In genomic region chr1:3679098-3679555, GRCh38 we compare ENCODE assay signal across 23 cellular contexts. TPM values are rescaled to one million over a fixed set of nuclear protein-coding genes. Genes with fewer than 3 reads are reported as not detected.
DNase-seq lines count a peak whose midpoint lies in the region; ATAC-seq and TF ChIP-seq lines count a peak whose summit lies in the region.
"Had no signal": no experiment of that assay in that cellular context is flagged by ENCODE, and none has a peak within 500 bp of the region (broad histone marks: within the 10 kb centered on the region; RNA-seq: fewer than 3 reads in every experiment).

No MANE protein-coding gene starts in this region.

- TF ChIP-seq POLR2A in Peyer's patch (IDR thresholded peaks at IDR 0.05), result no peak

- POLR2A ChIA-PET in activated CD4-positive, alpha-beta T cell treated with anti-CD3 and anti-CD28 coated beads, Interleukin-2, amount 10 ng/mL, durations not matched to agents 7 days and 5 days (lab: Charles Lee), result no interaction called here
- POLR2A ChIA-PET in activated CD4-positive, alpha-beta T cell treated with anti-CD3 and anti-CD28 coated beads for 36 hours (lab: Charles Lee), result no interaction called here

- intact Hi-C loops in activated CD4-positive, alpha-beta T cell treated with anti-CD3 and anti-CD28 coated beads for 36 hours (cut with DNase I, micrococcal nuclease), result no loop called here

- no peak for TF ChIP-seq CTCF in GM12865 (IDR thresholded peaks at IDR 0.05; ENCODE audit: insufficient read depth, low read depth, low read length, missing control alignments)
- no peak for TF ChIP-seq CTCF in RWPE2 (IDR thresholded peaks at IDR 0.05; ENCODE audit: poor library complexity, severe bottlenecking)
- TF ChIP-seq CTCF in glutamatergic neuron (IDR thresholded peaks at IDR 0.05; ENCODE audit: partially characterized antibody, unreplicated experiment), result no peak
- no peak for TF ChIP-seq CTCF in Peyer's patch (IDR thresholded peaks at IDR 0.05)

- H3K27ac ChIP-seq in RWPE2 (ENCODE audit: poor library complexity, severe bottlenecking), result peak overlapping the region; percentile 24
- H3K27ac ChIP-seq in Peyer's patch, result peak overlapping the region in 1 of 4 donors; percentile 1
- H3K27ac ChIP-seq: thoracic aorta had no signal

- H3K36me3 ChIP-seq in RWPE2 (ENCODE audit: low read depth), result no peaks in the 10 kb centered on the region
- no peaks in the 10 kb centered on the region for H3K36me3 ChIP-seq in Peyer's patch
- H3K36me3 ChIP-seq: thoracic aorta had no signal

- no peaks in the 10 kb centered on the region for H3K9me3 Mint-ChIP-seq in activated CD4-positive, alpha-beta T cell treated with anti-CD3 and anti-CD28 coated beads, Interleukin-2, amount 10 ng/mL, durations not matched to agents 7 days and 5 days
- no peaks in the 10 kb centered on the region for H3K9me3 Mint-ChIP-seq in activated CD4-positive, alpha-beta T cell treated with anti-CD3 and anti-CD28 coated beads for 36 hours (ENCODE audit: low read depth)
- H3K9me3 Mint-ChIP-seq in glutamatergic neuron (ENCODE audit: unreplicated experiment), result peaks cover 16% of the 10 kb centered on the region

- no peak for DNase-seq in activated CD4-positive, alpha-beta T cell treated with anti-CD3 and anti-CD28 coated beads, Interleukin-2, amount 10 ng/mL, durations not matched to agents 7 days and 5 days
- no peak for DNase-seq in activated CD4-positive, alpha-beta T cell treated with anti-CD3 and anti-CD28 coated beads for 36 hours
- DNase-seq in GM12865 (ENCODE audit: low read depth) (peak; percentile 64), RWPE2 (ENCODE audit: low spot score) (no peak), glutamatergic neuron (no peak), H4 (ENCODE audit: low spot score) (no peak), COR-L47 (lab: John Stamatoyannopoulos, UW) (no peak), Peyer's patch (no peak)
- DNase-seq: activated T-cell treated with anti-CD3 and anti-CD28 coated beads, Interleukin-2, amount 50 U/mL, for 48 hours; C1 segment of cervical spinal cord; DMS 273 treated with DMSO at 0.1 percent for 48 hours; effector CD4-positive, alpha-beta T cell; hypothalamus; mesenchymal stem cell; naive thymus-derived CD4-positive, alpha-beta T cell; NCI-H1417; NCI-H524; SHP77; stimulated activated naive B cell treated with anti-CD40 and anti-IgM and Interleukin-4, amounts not matched to agents 10 μg/mL and 1 μg/mL and 100 μg/mL, for 72 hours; T-helper 2 cell had no signal

- no peak overlapping the region for H3K4me3 Mint-ChIP-seq in activated CD4-positive, alpha-beta T cell treated with anti-CD3 and anti-CD28 coated beads, Interleukin-2, amount 10 ng/mL, durations not matched to agents 7 days and 5 days
- no peak overlapping the region for H3K4me3 Mint-ChIP-seq in activated CD4-positive, alpha-beta T cell treated with anti-CD3 and anti-CD28 coated beads for 36 hours
- no peak overlapping the region for H3K4me3 Mint-ChIP-seq in glutamatergic neuron (ENCODE audit: unreplicated experiment)
- H3K4me3 Mint-ChIP-seq: activated naive CD8-positive, alpha-beta T cell had no signal

- H3K4me1 ChIP-seq in RWPE2 (ENCODE audit: insufficient read depth, poor library complexity, severe bottlenecking) (peaks cover 17% of the 10 kb centered on the region), Peyer's patch (peaks cover 0 to 16% (median under 1%) of the 10 kb centered on the region in 4 donors)

- H3K27me3 ChIP-seq in RWPE2 (ENCODE audit: insufficient read depth, poor library complexity, severe bottlenecking), result no peaks in the 10 kb centered on the region
- no peaks in the 10 kb centered on the region for H3K27me3 ChIP-seq in Peyer's patch

- H3K4me3 ChIP-seq in GM12865 (ENCODE audit: low read depth, low read length) (peak overlapping the region; percentile 22), RWPE2 (ENCODE audit: severe bottlenecking) (no peak overlapping the region), Peyer's patch (no peak overlapping the region)
- H3K4me3 ChIP-seq: thoracic aorta had no signal

- no peaks in the 10 kb centered on the region for H3K36me3 Mint-ChIP-seq in activated CD4-positive, alpha-beta T cell treated with anti-CD3 and anti-CD28 coated beads, Interleukin-2, amount 10 ng/mL, durations not matched to agents 7 days and 5 days (ENCODE audit: low read depth)
- no peaks in the 10 kb centered on the region for H3K36me3 Mint-ChIP-seq in activated CD4-positive, alpha-beta T cell treated with anti-CD3 and anti-CD28 coated beads for 36 hours (ENCODE audit: low read depth)
- H3K36me3 Mint-ChIP-seq in glutamatergic neuron (ENCODE audit: unreplicated experiment), result peaks cover 5% of the 10 kb centered on the region
- H3K36me3 Mint-ChIP-seq: activated naive CD8-positive, alpha-beta T cell; naive thymus-derived CD4-positive, alpha-beta T cell had no signal

- peak overlapping the region; percentile 69 for H3K27ac Mint-ChIP-seq in activated CD4-positive, alpha-beta T cell treated with anti-CD3 and anti-CD28 coated beads, Interleukin-2, amount 10 ng/mL, durations not matched to agents 7 days and 5 days
- H3K27ac Mint-ChIP-seq in activated CD4-positive, alpha-beta T cell treated with anti-CD3 and anti-CD28 coated beads for 36 hours, result no peak overlapping the region
- peak overlapping the region; percentile 55 for H3K27ac Mint-ChIP-seq in glutamatergic neuron (ENCODE audit: unreplicated experiment)
- H3K27ac Mint-ChIP-seq: activated naive CD8-positive, alpha-beta T cell; stimulated activated naive B cell treated with anti-CD40 and anti-IgM and Interleukin-4, amounts not matched to agents 10 μg/mL and 1 μg/mL and 100 μg/mL, for 72 hours had no signal

- peaks cover 3% of the 10 kb centered on the region for H3K27me3 Mint-ChIP-seq in activated CD4-positive, alpha-beta T cell treated with anti-CD3 and anti-CD28 coated beads, Interleukin-2, amount 10 ng/mL, durations not matched to agents 7 days and 5 days
- H3K27me3 Mint-ChIP-seq in activated CD4-positive, alpha-beta T cell treated with anti-CD3 and anti-CD28 coated beads for 36 hours, result peaks cover 7% of the 10 kb centered on the region
- H3K27me3 Mint-ChIP-seq in glutamatergic neuron (ENCODE audit: unreplicated experiment), result peaks cover 11% of the 10 kb centered on the region

- H3K4me1 Mint-ChIP-seq in activated CD4-positive, alpha-beta T cell treated with anti-CD3 and anti-CD28 coated beads, Interleukin-2, amount 10 ng/mL, durations not matched to agents 7 days and 5 days, result peaks cover 26% of the 10 kb centered on the region
- H3K4me1 Mint-ChIP-seq in activated CD4-positive, alpha-beta T cell treated with anti-CD3 and anti-CD28 coated beads for 36 hours, result peaks cover 28% of the 10 kb centered on the region
- peaks cover 6% of the 10 kb centered on the region for H3K4me1 Mint-ChIP-seq in glutamatergic neuron (ENCODE audit: low read depth, unreplicated experiment)

- CTCF ChIA-PET in activated CD4-positive, alpha-beta T cell treated with anti-CD3 and anti-CD28 coated beads, Interleukin-2, amount 10 ng/mL, durations not matched to agents 7 days and 5 days (lab: Charles Lee), result no interaction called here
- CTCF ChIA-PET in activated CD4-positive, alpha-beta T cell treated with anti-CD3 and anti-CD28 coated beads for 36 hours (lab: Charles Lee), result no interaction called here

- H3K9me3 ChIP-seq in RWPE2 (ENCODE audit: severe bottlenecking), result no peaks in the 10 kb centered on the region
- no peaks in the 10 kb centered on the region for H3K9me3 ChIP-seq in Peyer's patch
- H3K9me3 ChIP-seq: thoracic aorta had no signal

- ATAC-seq in activated CD4-positive, alpha-beta T cell treated with anti-CD3 and anti-CD28 coated beads for 36 hours, result no peak
- ATAC-seq in RWPE2 (ENCODE audit: low read depth), result no peak
- ATAC-seq: naive thymus-derived CD4-positive, alpha-beta T cell; stimulated activated naive B cell treated with anti-CD40 and anti-IgM and Interleukin-4, amounts not matched to agents 10 μg/mL and 1 μg/mL and 100 μg/mL, for 72 hours had no signal

RNA-seq across cellular contexts. Expression of gene TP73, which starts 26.8 kb away (rescaled TPM):
- total RNA-seq in activated CD4-positive, alpha-beta T cell treated with anti-CD3 and anti-CD28 coated beads, Interleukin-2, amount 10 ng/mL, durations not matched to agents 7 days and 5 days, result 1 to 10 TPM; 2.0 to 2.5 TPM
- under 1 TPM; 0.32 to 0.40 TPM for total RNA-seq in activated CD4-positive, alpha-beta T cell treated with anti-CD3 and anti-CD28 coated beads for 36 hours
- total RNA-seq in glutamatergic neuron (ENCODE audit: unreplicated experiment) (13.0 TPM), Peyer's patch (under 1 TPM in 1 of 4 donors, not detected in 3; 0.38 TPM)
- total RNA-seq in H4 (2014; rRNA removed; shearing (Covaris generic)), result 1.5 and 2.0 TPM in 2 replicates
- total RNA-seq: posterior vena cava, thoracic aorta had no signal

RNA-seq across cellular contexts. Expression of gene WRAP73, which starts 29.2 kb away (rescaled TPM):
- total RNA-seq in activated CD4-positive, alpha-beta T cell treated with anti-CD3 and anti-CD28 coated beads, Interleukin-2, amount 10 ng/mL, durations not matched to agents 7 days and 5 days, result 10 to 100 TPM; 32.6 to 34.8 TPM
- total RNA-seq in activated CD4-positive, alpha-beta T cell treated with anti-CD3 and anti-CD28 coated beads for 36 hours, result 10 to 100 TPM; 26.3 to 28.9 TPM
- total RNA-seq in glutamatergic neuron (ENCODE audit: unreplicated experiment) (47.7 TPM), Peyer's patch (10 to 100 TPM; 34.3 to 71.1 (median 49.4) TPM)
- 23.8 and 29.5 TPM in 2 replicates for total RNA-seq in H4 (2014; rRNA removed; shearing (Covaris generic))

RNA-seq across cellular contexts. Expression of gene TPRG1L, which starts 54.3 kb away (rescaled TPM):
- 10 to 100 TPM; 13.6 to 14.7 TPM for total RNA-seq in activated CD4-positive, alpha-beta T cell treated with anti-CD3 and anti-CD28 coated beads, Interleukin-2, amount 10 ng/mL, durations not matched to agents 7 days and 5 days
- 1 to 10 TPM; 6.7 to 7.2 TPM for total RNA-seq in activated CD4-positive, alpha-beta T cell treated with anti-CD3 and anti-CD28 coated beads for 36 hours
- total RNA-seq in glutamatergic neuron (ENCODE audit: unreplicated experiment) (43.1 TPM), Peyer's patch (10 to 100 TPM; 16.5 to 93.9 (median 71.3) TPM)
- total RNA-seq in H4 (2014; rRNA removed; shearing (Covaris generic)), result 10.9 and 11.7 TPM in 2 replicates
